ENCODE assay signal across 16 cellular contexts in genomic region chr5:176134529-176135223, GRCh38.
A peak's percentile ranks its signal among the peaks of the same experiment; 100 is the strongest.
DNase-seq lines count a peak whose midpoint lies in the region; ATAC-seq, FAIRE-seq and TF ChIP-seq lines count a peak whose summit lies in the region.
"Had no signal": no experiment of that assay in that cellular context is flagged by ENCODE, and none has a peak within 500 bp of the region (broad histone marks: within the 10 kb centered on the region; RNA-seq: fewer than 3 reads in every experiment).

No MANE protein-coding gene starts in this region.

- no peak overlapping the region for H3K4me3 ChIP-seq in BLaER1
- H3K4me3 ChIP-seq in HUES48 (ENCODE audit: low read depth, low read length) = peak overlapping the region; percentile 41; the same call in 1 of the 2 replicates
- H3K4me3 ChIP-seq in HepG2 (replicated peaks in 1 of 3; ENCODE audit: insufficient read depth in 1 of 3, low read depth in 2 of 3, low read length in 3 of 3) = no peak overlapping the region
- H3K4me3 ChIP-seq in left ventricle myocardium inferior = no peak overlapping the region
- H3K4me3 ChIP-seq: gastrocnemius medialis, SK-N-MC had no signal

- H3K9me3 ChIP-seq in BLaER1 (no peaks in the 10 kb centered on the region), HUES48 (ENCODE audit: control insufficient read depth, insufficient read depth, low read length) (no peaks in the 10 kb centered on the region), HepG2 (ENCODE audit: low read length) (no peaks in the 10 kb centered on the region), left ventricle myocardium inferior (replicated peaks) (no peaks in the 10 kb centered on the region)
- H3K9me3 ChIP-seq: gastrocnemius medialis had no signal

- in situ Hi-C loops in HepG2 (cut with HindIII; ENCODE audit: extremely low pct_ligation_motif_present, low pct_unique_long_range_greater_than_20kb) = no loop called here

- CTCF ChIA-PET in WTC11 (lab: Charles Lee) (interaction anchor here (1.8 kb wide), 1 partner anchor 405 kb away, joined by 7 read pairs; no protein-coding TSS in a partner anchor), HepG2 (lab: Yijun Ruan, JAX; ENCODE audit: low intra/inter-chr PET ratio, low total read pairs) (no interaction called here)

- no peak for TF ChIP-seq CTCF in WTC11 (IDR thresholded peaks at IDR 0.05)
- no peak for TF ChIP-seq CTCF in HepG2 (CRISPR knock-in tag; IDR thresholded peaks at IDR 0.05)
- TF ChIP-seq CTCF in left ventricle myocardium inferior (IDR thresholded peaks at IDR 0.05; ENCODE audit: borderline replicate concordance) = no peak

- H2AFZ ChIP-seq in HepG2 (ENCODE audit: low read length) = no peak overlapping the region

- no peaks in the 10 kb centered on the region for H3K79me2 ChIP-seq in HepG2 (ENCODE audit: insufficient read depth, low read length)

- intact Hi-C loops in HepG2 (cut with micrococcal nuclease; ENCODE audit: unreplicated experiment) (no loop called here), left ventricle myocardium inferior (cut with micrococcal nuclease) (no loop called here)

- POLR2A ChIA-PET in WTC11 (lab: Charles Lee) (no interaction called here), HepG2 (lab: Yijun Ruan, JAX) (no interaction called here)

- H3K36me3 ChIP-seq in BLaER1 (no peaks in the 10 kb centered on the region), HUES48 (ENCODE audit: control insufficient read depth, insufficient read depth, low read length) (no peaks in the 10 kb centered on the region), HepG2 (replicated peaks in 1 of 2; ENCODE audit: control insufficient read depth in 1 of 2, insufficient read depth in 2 of 2, low read length in 2 of 2) (no peaks in the 10 kb centered on the region), left ventricle myocardium inferior (no peaks in the 10 kb centered on the region)
- H3K36me3 ChIP-seq: gastrocnemius medialis had no signal

- H3K9ac ChIP-seq in BLaER1 (no peak overlapping the region), HUES48 (ENCODE audit: low read depth, low read length) (no peak overlapping the region), HepG2 (ENCODE audit: insufficient read depth, low read depth, low read length) (no peak overlapping the region)

- BruUV-seq in HepG2 (replicated peaks; lab: Mats Ljungman, UMichigan) = no TSS peak

- H3K27me3 Mint-ChIP-seq in WTC11 (ENCODE audit: low read depth) = peaks cover 34% of the 10 kb centered on the region

- ATAC-seq in WTC11 (peak; percentile 24), HepG2 (peak; percentile 62), GM21528 (IDR thresholded peaks at IDR 0.05; ENCODE audit: low FRiP score, unreplicated experiment) (no peak)
- ATAC-seq: gastrocnemius medialis had no signal

- H4K20me1 ChIP-seq in BLaER1 = no peaks in the 10 kb centered on the region
- H4K20me1 ChIP-seq in HepG2 (ENCODE audit: insufficient read depth, low read length) = no peaks in the 10 kb centered on the region

- peak overlapping the region; percentile 74 for H3K4me3 Mint-ChIP-seq in WTC11

- H3K27ac ChIP-seq in BLaER1 (no peak overlapping the region), HUES48 (ENCODE audit: low read depth, low read length) (no peak overlapping the region), HepG2 (ENCODE audit: extremely low read length, insufficient read depth, low read length) (no peak overlapping the region), left ventricle myocardium inferior (replicated peaks) (no peak overlapping the region)
- H3K27ac ChIP-seq: gastrocnemius medialis, SK-N-MC had no signal

- H3K27ac Mint-ChIP-seq in WTC11 = no peak overlapping the region
- H3K27ac Mint-ChIP-seq: activated CD8-positive, alpha-beta T cell treated with anti-CD3 and anti-CD28 coated beads, Interleukin-2, amount 10 ng/mL, durations not matched to agents 7 days and 5 days; natural killer cell treated with Interleukin-12 subunit alpha and Interleukin-12 subunit beta and Interleukin-15 and Interleukin-18, amount 100 ng/mL, for 72 hours had no signal

- H3K4me1 ChIP-seq in BLaER1 = peaks cover 21% of the 10 kb centered on the region
- peaks cover 5% of the 10 kb centered on the region; the same call in 1 of the 2 replicates for H3K4me1 ChIP-seq in HUES48 (ENCODE audit: control insufficient read depth, insufficient read depth, low read length)
- no peaks in the 10 kb centered on the region for H3K4me1 ChIP-seq in HepG2 (ENCODE audit: insufficient read depth, low read length)
- no peaks in the 10 kb centered on the region for H3K4me1 ChIP-seq in left ventricle myocardium inferior
- H3K4me1 ChIP-seq: gastrocnemius medialis had no signal

- H3K27me3 ChIP-seq in BLaER1 (no peaks in the 10 kb centered on the region), HUES48 (ENCODE audit: control insufficient read depth, insufficient read depth, low read length) (peaks cover 30% of the 10 kb centered on the region), HepG2 (ENCODE audit: control insufficient read depth in 1 of 2, insufficient read depth in 2 of 2, low read length in 2 of 2) (0 out of 5 replicates have a peak, but pooled peaks cover 0 to 6% of the 10 kb centered on the region in 2 experiments), left ventricle myocardium inferior (ENCODE audit: low read depth) (peaks cover 56% of the 10 kb centered on the region)

- TF ChIP-seq EP300 in HepG2 (IDR thresholded peaks at IDR 0.05; ENCODE audit: low read depth in 2 of 2, low read length in 2 of 2) (no peak), HepG2 (CRISPR knock-in tag; IDR thresholded peaks at IDR 0.05; ENCODE audit: borderline replicate concordance) (no peak)

- no peaks in the 10 kb centered on the region for H3K9me3 Mint-ChIP-seq in WTC11
- H3K9me3 Mint-ChIP-seq: natural killer cell treated with Interleukin-12 subunit alpha and Interleukin-12 subunit beta and Interleukin-15 and Interleukin-18, amount 100 ng/mL, for 72 hours had no signal

- no peaks in the 10 kb centered on the region for H3K36me3 Mint-ChIP-seq in WTC11
- H3K36me3 Mint-ChIP-seq: natural killer cell treated with Interleukin-12 subunit alpha and Interleukin-12 subunit beta and Interleukin-15 and Interleukin-18, amount 100 ng/mL, for 72 hours had no signal

- no peak for TF ChIP-seq POLR2A in HepG2 (IDR thresholded peaks at IDR 0.05; ENCODE audit: insufficient read depth in 1 of 2, low read depth in 2 of 2, low read length in 2 of 2)

- 32% methylated on average over 8 of the region's 17 CpGs for WGBS in HepG2 (ENCODE audit: low lambda C conversion rate)

- FAIRE-seq in HepG2 (lab: Jason Lieb, UNC) = no peak
- FAIRE-seq: colon, TTC549 had no signal

- DNase-seq in WTC11 (ENCODE audit: low spot score) (no peak), HepG2 (ENCODE audit: low spot score) (no peak), left ventricle myocardium inferior (no peak), dermis blood vessel endothelial cell (no peak), NCI-H526 (lab: John Stamatoyannopoulos, UW) (no peak)
- DNase-seq: activated CD8-positive, alpha-beta T cell treated with anti-CD3 and anti-CD28 coated beads, Interleukin-2, amount 10 ng/mL, durations not matched to agents 7 days and 5 days; activated effector memory CD4-positive, alpha-beta T cell treated with Interleukin-2 at 50 U/mL for 16 hours; gastrocnemius medialis; NCI-H187 had no signal

- peaks cover 10% of the 10 kb centered on the region for H3K4me1 Mint-ChIP-seq in WTC11

- peak overlapping the region; percentile 62 for H3K4me2 ChIP-seq in BLaER1
- no peak overlapping the region for H3K4me2 ChIP-seq in HepG2 (ENCODE audit: low read depth, low read length)

- no peak for TF ChIP-seq RAD21 in HepG2 (CRISPR knock-in tag; IDR thresholded peaks at IDR 0.05)

TF ChIP-seq in WTC11, 78 proteins besides CTCF, POLR2A, EP300 and RAD21:
- no peak for TF ChIP-seq SMAD3 (CRISPR knock-in tag; IDR thresholded peaks at IDR 0.05; ENCODE audit: borderline replicate concordance)

TF ChIP-seq in HepG2, 621 proteins besides CTCF, POLR2A, EP300 and RAD21:
- TF ChIP-seq SATB2 (CRISPR knock-in tag; IDR thresholded peaks at IDR 0.05) = no peak
- no peak for TF ChIP-seq SUZ12 (IDR thresholded peaks at IDR 0.05; ENCODE audit: low read depth, low read length)
TF ChIP-seq in HepG2: peak in this region for 0.
